ENCODE assay signal across 18 cellular contexts in the genomic region with DNA sequence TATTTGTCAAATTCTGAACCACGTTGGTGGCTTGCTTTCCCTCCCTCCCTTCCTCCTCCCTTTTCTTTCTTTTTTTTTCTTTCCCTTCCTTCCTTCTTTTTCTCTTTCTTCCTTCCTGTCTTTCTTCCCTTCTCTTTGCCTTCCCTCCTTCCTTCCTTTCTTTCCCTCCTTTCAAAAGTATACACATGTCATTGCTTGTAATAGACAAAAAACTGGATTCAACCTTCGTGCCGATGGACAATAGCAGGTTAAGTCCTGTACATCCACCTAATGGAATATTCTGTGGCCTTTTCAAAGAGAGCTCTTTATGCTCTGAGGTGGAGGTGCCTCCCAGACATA.
"Had no signal": no experiment of that assay in that cellular context is flagged by ENCODE, and none has a peak within 500 bp of the region (broad histone marks: within the 10 kb centered on the region; RNA-seq: fewer than 3 reads in every experiment).

No MANE protein-coding gene starts in this region.

- H3K4me3 ChIP-seq: coronary artery, esophagus squamous epithelium, heart left ventricle, mucosa of descending colon, prostate gland had no signal

- ATAC-seq: heart left ventricle; left cardiac atrium; mucosa of descending colon; stimulated activated naive CD8-positive, alpha-beta T cell treated with anti-CD3 and anti-CD28 coated beads, Interleukin-15, Interleukin-2, amounts not matched to agents 100 U/mL and 50 U/mL, for 24 hours had no signal

- H3K9me3 ChIP-seq: esophagus squamous epithelium, heart left ventricle, mucosa of descending colon, prostate gland had no signal

- H3K36me3 Mint-ChIP-seq: activated CD4-positive, alpha-beta memory T cell treated with anti-CD3 and anti-CD28 coated beads for 36 hours; naive B cell had no signal

- H3K27me3 ChIP-seq: esophagus squamous epithelium, heart left ventricle had no signal

- H3K4me1 ChIP-seq: esophagus squamous epithelium, heart left ventricle, prostate gland had no signal

- H3K36me3 ChIP-seq: esophagus squamous epithelium, heart left ventricle, prostate gland had no signal

- H3K4me3 Mint-ChIP-seq: activated B cell treated with CpG ODN at 0.5 μM for 24 hours; activated CD4-positive, alpha-beta memory T cell treated with anti-CD3 and anti-CD28 coated beads for 36 hours; naive B cell; T-helper 1 cell treated with Interleukin-12 subunit alpha and Interleukin-12 subunit beta and Interleukin-4 antibody, amounts not matched to agents 30 μg/mL and 1 μg/mL, for 36 hours had no signal

- H3K27ac ChIP-seq: coronary artery, esophagus squamous epithelium, heart left ventricle, prostate gland had no signal

- H3K9me3 Mint-ChIP-seq: activated B cell treated with CpG ODN at 0.5 μM for 24 hours; activated CD4-positive, alpha-beta memory T cell treated with anti-CD3 and anti-CD28 coated beads for 36 hours; T-helper 1 cell treated with Interleukin-12 subunit alpha and Interleukin-12 subunit beta and Interleukin-4 antibody, amounts not matched to agents 30 μg/mL and 1 μg/mL, for 36 hours had no signal

- DNase-seq: activated B cell treated with CpG ODN at 0.5 μM for 24 hours; activated CD4-positive, alpha-beta memory T cell treated with anti-CD3 and anti-CD28 coated beads for 36 hours; activated CD4-positive, alpha-beta T cell treated with anti-CD3 and anti-CD28 coated beads for 48 hours; activated naive CD4-positive, alpha-beta T cell treated with Interleukin-2 at 50 U/mL for 16 hours; activated T-cell treated with anti-CD3 and anti-CD28 coated beads, Interleukin-2, amount 50 U/mL, for 48 hours; amygdala; esophagus squamous epithelium; heart left ventricle; left cardiac atrium; mucosa of descending colon; naive B cell; stimulated activated CD4-positive, alpha-beta T cell treated with anti-CD3 and anti-CD28 coated beads, Interleukin-12 subunit alpha, Interleukin-12 subunit beta, amount 100 ng/mL, for 4 hours; stimulated activated CD4-positive, alpha-beta T cell treated with anti-CD3 and anti-CD28 coated beads, Interleukin-4, amount 100 ng/mL, for 4 hours; stimulated activated naive CD8-positive, alpha-beta T cell treated with anti-CD3 and anti-CD28 coated beads, Interleukin-15, Interleukin-2, amounts not matched to agents 100 U/mL and 50 U/mL, for 24 hours; T1000 had no signal

- H3K27ac Mint-ChIP-seq: activated B cell treated with CpG ODN at 0.5 μM for 24 hours; activated CD4-positive, alpha-beta memory T cell treated with anti-CD3 and anti-CD28 coated beads for 36 hours; T-helper 1 cell treated with Interleukin-12 subunit alpha and Interleukin-12 subunit beta and Interleukin-4 antibody, amounts not matched to agents 30 μg/mL and 1 μg/mL, for 36 hours had no signal
